Comparison of ENCODE assay signal across 14 cellular contexts in the genomic region with DNA sequence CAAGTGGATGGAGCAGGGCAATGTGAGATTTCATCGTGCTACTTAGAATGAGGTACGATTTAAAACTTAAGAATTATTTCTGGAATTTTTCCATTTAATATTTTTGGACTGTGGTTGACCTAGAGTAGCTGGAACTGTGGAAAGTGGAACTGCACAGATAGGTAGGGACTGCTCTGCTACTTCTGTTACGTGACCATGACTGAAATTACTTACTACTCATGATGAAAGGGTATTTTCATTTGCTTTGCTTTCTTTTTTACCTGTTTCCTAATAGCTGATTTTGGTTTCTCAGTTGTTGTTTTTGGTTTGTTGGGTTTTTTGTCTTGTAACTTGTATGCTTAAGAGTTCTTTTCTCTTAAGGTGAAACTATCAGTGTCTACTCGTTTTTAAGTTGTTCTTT. TPM values are rescaled to one million over a fixed set of nuclear protein-coding genes. Genes with fewer than 3 reads are reported as not detected.
DNase-seq lines count a peak whose midpoint lies in the region; ATAC-seq and TF ChIP-seq lines count a peak whose summit lies in the region.
"Had no signal": no experiment of that assay in that cellular context is flagged by ENCODE, and none has a peak within 500 bp of the region (broad histone marks: within the 10 kb centered on the region; RNA-seq: fewer than 3 reads in every experiment).

No MANE protein-coding gene starts in this region.

- no peaks in the 10 kb centered on the region for H4K20me1 ChIP-seq in KMS-11 (ENCODE audit: insufficient read depth)

- H3K27ac ChIP-seq in KMS-11 (no peak overlapping the region), sigmoid colon (no peak overlapping the region)
- H3K27ac ChIP-seq: gastroesophageal sphincter, uterus had no signal

- no peak overlapping the region for H3K4me3 ChIP-seq in KMS-11 (IDR thresholded peaks at IDR 0.05; ENCODE audit: insufficient read depth, low read depth, low read length)
- no peak overlapping the region for H3K4me3 ChIP-seq in sigmoid colon
- H3K4me3 ChIP-seq: gastroesophageal sphincter, uterus had no signal

- no peaks in the 10 kb centered on the region for H3K9me3 ChIP-seq in sigmoid colon
- H3K9me3 ChIP-seq: gastroesophageal sphincter, uterus had no signal

- TF ChIP-seq POLR2A in sigmoid colon (IDR thresholded peaks at IDR 0.05): no peak

- no peak overlapping the region for H2AFZ ChIP-seq in KMS-11 (ENCODE audit: low read depth)

- DNase-seq in sigmoid colon (no peak), NCI-H1048 (lab: John Stamatoyannopoulos, UW) (no peak), midbrain (lab: John Stamatoyannopoulos, UW) (no peak)
- DNase-seq: C1 segment of cervical spinal cord, GDM1, NCI-H446, uterus had no signal

- WGBS in sigmoid colon, 2 donors: 84 to 87% methylated on average over 4 of the region's 4 CpGs

- no peak for TF ChIP-seq EP300 in sigmoid colon (IDR thresholded peaks at IDR 0.05)

- no peak overlapping the region for H3K9ac ChIP-seq in KMS-11

- intact Hi-C loops in sigmoid colon (cut with DNase I): no loop called here

- H3K4me2 ChIP-seq in KMS-11: peak overlapping the region; percentile 3; the same call in 1 of the 2 replicates

- H3K36me3 ChIP-seq in KMS-11 (ENCODE audit: insufficient read depth) (no peaks in the 10 kb centered on the region), sigmoid colon (no peaks in the 10 kb centered on the region)
- H3K36me3 ChIP-seq: gastroesophageal sphincter, uterus had no signal

- H3K4me1 ChIP-seq in KMS-11 (ENCODE audit: low read depth, poor library complexity, severe bottlenecking): peaks cover 41% of the 10 kb centered on the region
- peaks cover 0 to 19% (median 18%) of the 10 kb centered on the region in 4 donors for H3K4me1 ChIP-seq in sigmoid colon
- H3K4me1 ChIP-seq: uterus had no signal

- ATAC-seq in GM18861 (IDR thresholded peaks at IDR 0.05; ENCODE audit: unreplicated experiment) (peak; percentile 70), GM21423 (IDR thresholded peaks at IDR 0.05; ENCODE audit: unreplicated experiment) (peak; percentile 65), HG02981 (IDR thresholded peaks at IDR 0.05; ENCODE audit: unreplicated experiment) (peak; percentile 57), HG03457 (IDR thresholded peaks at IDR 0.05; ENCODE audit: unreplicated experiment) (no peak)
- ATAC-seq: gastroesophageal sphincter, HCT116 had no signal

- TF ChIP-seq CTCF in KMS-11 (conservative IDR thresholded peaks at IDR 0.05; ENCODE audit: low read depth, low read length) (no peak), sigmoid colon (IDR thresholded peaks at IDR 0.05) (no peak)

- peaks cover 65% of the 10 kb centered on the region; the same call in 1 of the 2 replicates for H3K79me2 ChIP-seq in KMS-11 (ENCODE audit: insufficient read depth, low read depth)

- H3K27me3 ChIP-seq in KMS-11 (ENCODE audit: insufficient read depth, low read depth) (no peaks in the 10 kb centered on the region), sigmoid colon (no peaks in the 10 kb centered on the region)
- H3K27me3 ChIP-seq: gastroesophageal sphincter, uterus had no signal

RNA-seq across cellular contexts. Expression of a gene that starts 11.4 kb away (rescaled TPM):
- 10 to 100 TPM; 37.5 to 64.7 (median 47.8) TPM for total RNA-seq in sigmoid colon
- polyA plus RNA-seq in sigmoid colon: 100 to 1,000 TPM in 1 of 3 donors, 10 to 100 TPM in 2; 48.2 to 108 (median 70.1) TPM
